In genomic region chr22:38085056-38085455, GRCh38 we compare ENCODE assay signal across 28 cellular contexts. TPM values are rescaled to one million over a fixed set of nuclear protein-coding genes. Genes with fewer than 3 reads are reported as not detected.
"Had no signal": no experiment of that assay in that cellular context is flagged by ENCODE, and none has a peak within 500 bp of the region (broad histone marks: within the 10 kb centered on the region; RNA-seq: fewer than 3 reads in every experiment).

No MANE protein-coding gene starts in this region.

- FAIRE-seq: endothelial cell of umbilical vein had no signal

- H3K36me3 ChIP-seq: colonic mucosa, heart left ventricle, prostate gland, right atrium auricular region, thoracic aorta, transverse colon, upper lobe of right lung, uterus had no signal

- H3K4me2 ChIP-seq: hepatocyte had no signal

- H3K27ac ChIP-seq: colonic mucosa, esophagus muscularis mucosa, foreskin keratinocyte, gastroesophageal sphincter, heart left ventricle, hepatocyte, prostate gland, right atrium auricular region, skin epidermis, spleen, thoracic aorta, transverse colon, upper lobe of right lung, uterus had no signal

- H3K27me3 ChIP-seq: right atrium auricular region had no signal

- H3K79me2 ChIP-seq: hepatocyte had no signal

- H2AFZ ChIP-seq: hepatocyte had no signal

- DNase-seq: colonic mucosa; effector memory CD4-positive, alpha-beta T cell; foreskin keratinocyte; left cardiac atrium; left ventricle myocardium superior; natural killer cell; spleen; stimulated activated CD4-positive, alpha-beta T cell treated with anti-CD3 and anti-CD28 coated beads, Interleukin-4, amount 100 ng/mL, for 4 hours; stimulated activated naive CD8-positive, alpha-beta T cell treated with anti-CD3 and anti-CD28 coated beads, Interleukin-15, Interleukin-2, amounts not matched to agents 100 U/mL and 50 U/mL, for 24 hours; transverse colon; upper lobe of right lung; uterus had no signal

- ATAC-seq: foreskin keratinocyte; gastroesophageal sphincter; heart left ventricle; left cardiac atrium; left ventricle myocardium superior; natural killer cell; stimulated activated memory B cell treated with anti-CD40 and anti-IgM and Interleukin-4, amounts not matched to agents 10 μg/mL and 1 μg/mL and 100 μg/mL, for 72 hours; stimulated activated naive CD8-positive, alpha-beta T cell treated with anti-CD3 and anti-CD28 coated beads, Interleukin-15, Interleukin-2, amounts not matched to agents 100 U/mL and 50 U/mL, for 24 hours; upper lobe of right lung had no signal

- H3K9me3 ChIP-seq: colonic mucosa, esophagus muscularis mucosa, gastroesophageal sphincter, heart left ventricle, prostate gland, right atrium auricular region, spleen, thoracic aorta, transverse colon, upper lobe of right lung, uterus had no signal

- H3K4me3 ChIP-seq: colonic mucosa, esophagus muscularis mucosa, gastroesophageal sphincter, heart left ventricle, hepatocyte, lung, prostate gland, right atrium auricular region, skin epidermis, spleen, thoracic aorta, transverse colon, upper lobe of right lung, uterus had no signal

- H3K4me1 ChIP-seq: foreskin keratinocyte had no signal

RNA-seq across cellular contexts. Expression of gene SLC16A8, which starts 1.1 kb away (rescaled TPM):
- total RNA-seq: endothelial cell of umbilical vein, foreskin keratinocyte, gastroesophageal sphincter, heart left ventricle, hepatocyte, left ventricle myocardium superior, mononuclear cell, osteocyte, transverse colon, upper lobe of right lung had no signal
- polyA plus RNA-seq: fibroblast of lung, neural cell had no signal

RNA-seq across cellular contexts. Expression of gene BAIAP2L2, which starts 25.4 kb away (rescaled TPM):
- total RNA-seq: cerebellum had no signal
